In genomic region chr17:54754560-54754959, GRCh38 we compare ENCODE assay signal across 11 cellular contexts.
A peak's percentile ranks its signal among the peaks of the same experiment; 100 is the strongest.
DNase-seq lines count a peak whose midpoint lies in the region; ATAC-seq, FAIRE-seq and TF ChIP-seq lines count a peak whose summit lies in the region.
"Had no signal": no experiment of that assay in that cellular context is flagged by ENCODE, and none has a peak within 500 bp of the region (broad histone marks: within the 10 kb centered on the region; RNA-seq: fewer than 3 reads in every experiment).

No MANE protein-coding gene starts in this region.

- no peak overlapping the region for H3K9ac ChIP-seq in mesendoderm (ENCODE audit: low read length)

- H3K27me3 Mint-ChIP-seq in activated CD4-positive, alpha-beta T cell treated with anti-CD3 and anti-CD28 coated beads for 36 hours: peaks cover 2% of the 10 kb centered on the region
- no peaks in the 10 kb centered on the region for H3K27me3 Mint-ChIP-seq in activated CD4-positive, alpha-beta T cell treated with anti-CD3 and anti-CD28 coated beads, Interleukin-2, amount 10 ng/mL, durations not matched to agents 7 days and 5 days
- H3K27me3 Mint-ChIP-seq: B cell; dendritic cell treated with granulocyte-macrophage colony-stimulating factor and Interleukin-4, amounts not matched to agents 40 ng/mL and 50 ng/mL, for 4 days had no signal

- H3K9me3 Mint-ChIP-seq in activated CD4-positive, alpha-beta T cell treated with anti-CD3 and anti-CD28 coated beads for 36 hours (ENCODE audit: low read depth): no peaks in the 10 kb centered on the region
- H3K9me3 Mint-ChIP-seq in activated CD4-positive, alpha-beta T cell treated with anti-CD3 and anti-CD28 coated beads, Interleukin-2, amount 10 ng/mL, durations not matched to agents 7 days and 5 days: no peaks in the 10 kb centered on the region

- no peak overlapping the region for H3K4ac ChIP-seq in mesendoderm (ENCODE audit: low read depth, low read length)

- H3K79me1 ChIP-seq in mesendoderm (ENCODE audit: low read length): no peaks in the 10 kb centered on the region

- no peaks in the 10 kb centered on the region for H3K4me1 Mint-ChIP-seq in activated CD4-positive, alpha-beta T cell treated with anti-CD3 and anti-CD28 coated beads for 36 hours
- no peaks in the 10 kb centered on the region for H3K4me1 Mint-ChIP-seq in activated CD4-positive, alpha-beta T cell treated with anti-CD3 and anti-CD28 coated beads, Interleukin-2, amount 10 ng/mL, durations not matched to agents 7 days and 5 days
- H3K4me1 Mint-ChIP-seq: B cell had no signal

- intact Hi-C loops in activated CD4-positive, alpha-beta T cell treated with anti-CD3 and anti-CD28 coated beads for 36 hours (cut with DNase I, micrococcal nuclease): no loop called here

- H4K5ac ChIP-seq in mesendoderm (ENCODE audit: low read length): no peak overlapping the region

- no peaks in the 10 kb centered on the region for H3K36me3 ChIP-seq in mesendoderm (ENCODE audit: control insufficient read depth, insufficient read depth, low read length)

- no peak overlapping the region for H3K27ac ChIP-seq in mesendoderm (ENCODE audit: low read depth, low read length)

- no peak overlapping the region for H3K4me3 ChIP-seq in mesendoderm (ENCODE audit: low read length)

- no peak overlapping the region for H2BK15ac ChIP-seq in mesendoderm (replicated peaks; ENCODE audit: low read depth)

- H3K27ac Mint-ChIP-seq in activated CD4-positive, alpha-beta T cell treated with anti-CD3 and anti-CD28 coated beads for 36 hours: no peak overlapping the region
- H3K27ac Mint-ChIP-seq in activated CD4-positive, alpha-beta T cell treated with anti-CD3 and anti-CD28 coated beads, Interleukin-2, amount 10 ng/mL, durations not matched to agents 7 days and 5 days: no peak overlapping the region
- H3K27ac Mint-ChIP-seq: B cell; dendritic cell treated with granulocyte-macrophage colony-stimulating factor and Interleukin-4, amounts not matched to agents 40 ng/mL and 50 ng/mL, for 4 days had no signal

- no peak overlapping the region for H2AK5ac ChIP-seq in mesendoderm (ENCODE audit: low read length)

- H3K36me3 Mint-ChIP-seq in activated CD4-positive, alpha-beta T cell treated with anti-CD3 and anti-CD28 coated beads for 36 hours (ENCODE audit: low read depth): no peaks in the 10 kb centered on the region
- no peaks in the 10 kb centered on the region for H3K36me3 Mint-ChIP-seq in activated CD4-positive, alpha-beta T cell treated with anti-CD3 and anti-CD28 coated beads, Interleukin-2, amount 10 ng/mL, durations not matched to agents 7 days and 5 days (ENCODE audit: low read depth)

- no peak overlapping the region for H4K8ac ChIP-seq in mesendoderm (ENCODE audit: low read depth, low read length)

- H2BK5ac ChIP-seq in mesendoderm (ENCODE audit: low read length): no peak overlapping the region

- H3K79me2 ChIP-seq in mesendoderm (ENCODE audit: control insufficient read depth, insufficient read depth, low read length): no peaks in the 10 kb centered on the region

- H3K4me1 ChIP-seq in mesendoderm (ENCODE audit: control insufficient read depth, low read depth, low read length): no peaks in the 10 kb centered on the region

- H3K18ac ChIP-seq in mesendoderm (ENCODE audit: low read length): no peak overlapping the region

- FAIRE-seq in H54 (lab: Jason Lieb, UNC): no peak

- no peak overlapping the region for H2BK120ac ChIP-seq in mesendoderm (ENCODE audit: low read depth, low read length)

- CTCF ChIA-PET in activated CD4-positive, alpha-beta T cell treated with anti-CD3 and anti-CD28 coated beads for 36 hours (lab: Charles Lee): no interaction called here
- CTCF ChIA-PET in activated CD4-positive, alpha-beta T cell treated with anti-CD3 and anti-CD28 coated beads, Interleukin-2, amount 10 ng/mL, durations not matched to agents 7 days and 5 days (lab: Charles Lee): no interaction called here

- H3K56ac ChIP-seq in mesendoderm (ENCODE audit: low read length): no peak overlapping the region

- peak; percentile 36 for DNase-seq in activated CD4-positive, alpha-beta T cell treated with anti-CD3 and anti-CD28 coated beads for 36 hours
- no peak for DNase-seq in activated CD4-positive, alpha-beta T cell treated with anti-CD3 and anti-CD28 coated beads, Interleukin-2, amount 10 ng/mL, durations not matched to agents 7 days and 5 days
- DNase-seq in H54 (ENCODE audit: insufficient read length, low spot score): peak; percentile 12
- peak; percentile 48 for DNase-seq in OCI-M1 (lab: John Stamatoyannopoulos, UW)
- peak; percentile 53 for DNase-seq in mesendoderm
- DNase-seq in HuH-7.5 (ENCODE audit: low spot score): no peak
- DNase-seq: occipital lobe had no signal

- WGBS in mesendoderm (ENCODE audit: extremely low coverage, insufficient coverage, low lambda C conversion rate): no CpG with 5 or more reads among the region's 15 CpGs

- no peak for TF ChIP-seq POLR2A in H54 (IDR thresholded peaks at IDR 0.05; ENCODE audit: low read depth, low read length)

- no peak overlapping the region for H3K4me2 ChIP-seq in mesendoderm (ENCODE audit: low read length)

- POLR2A ChIA-PET in activated CD4-positive, alpha-beta T cell treated with anti-CD3 and anti-CD28 coated beads for 36 hours (lab: Charles Lee): no interaction called here
- POLR2A ChIA-PET in activated CD4-positive, alpha-beta T cell treated with anti-CD3 and anti-CD28 coated beads, Interleukin-2, amount 10 ng/mL, durations not matched to agents 7 days and 5 days (lab: Charles Lee): no interaction called here

- no peak overlapping the region for H3K23ac ChIP-seq in mesendoderm (ENCODE audit: low read length)

- no peak overlapping the region for H3K4me3 Mint-ChIP-seq in activated CD4-positive, alpha-beta T cell treated with anti-CD3 and anti-CD28 coated beads for 36 hours
- H3K4me3 Mint-ChIP-seq in activated CD4-positive, alpha-beta T cell treated with anti-CD3 and anti-CD28 coated beads, Interleukin-2, amount 10 ng/mL, durations not matched to agents 7 days and 5 days: no peak overlapping the region
- H3K4me3 Mint-ChIP-seq: B cell; dendritic cell treated with granulocyte-macrophage colony-stimulating factor and Interleukin-4, amounts not matched to agents 40 ng/mL and 50 ng/mL, for 4 days had no signal

- ATAC-seq in activated CD4-positive, alpha-beta T cell treated with anti-CD3 and anti-CD28 coated beads for 36 hours: no peak
- ATAC-seq in GM18520 (IDR thresholded peaks at IDR 0.05; ENCODE audit: unreplicated experiment) (no peak), HG03342 (IDR thresholded peaks at IDR 0.05; ENCODE audit: unreplicated experiment) (no peak)

- H3K27me3 ChIP-seq in mesendoderm (ENCODE audit: insufficient read depth, low read length, poor library complexity): no peaks in the 10 kb centered on the region

Comparison
In these comparisons a context has a peak if more than half of its experiments do, and no peak if none do; other contexts are left out.
1. DNase-seq: peak in activated CD4-positive, alpha-beta T cell treated with anti-CD3 and anti-CD28 coated beads for 36 hours (single experiment), H54 (single experiment), OCI-M1 (single experiment) and mesendoderm (single experiment); none in activated CD4-positive, alpha-beta T cell treated with anti-CD3 and anti-CD28 coated beads, Interleukin-2, amount 10 ng/mL, durations not matched to agents 7 days and 5 days (single experiment) and HuH-7.5 (single experiment).